In the genomic region with DNA sequence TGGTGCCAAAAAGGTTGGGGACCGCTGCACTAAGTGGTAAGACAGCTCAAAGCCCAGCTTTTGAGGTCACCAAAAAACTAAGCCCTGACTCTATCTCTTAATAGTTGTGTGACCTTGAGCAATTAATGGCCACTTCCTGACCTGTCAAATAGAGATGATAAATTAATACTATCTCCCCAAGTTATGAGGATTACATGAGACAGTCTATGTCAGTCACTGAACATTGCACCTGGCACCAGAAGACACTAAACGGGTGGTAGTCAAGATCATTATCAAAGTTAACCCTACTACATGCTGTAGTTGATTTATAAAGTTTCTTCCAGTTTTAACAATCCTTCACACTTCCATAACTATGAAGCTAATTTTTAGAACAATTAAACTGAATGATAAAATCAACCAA, we compare ENCODE assay signal across 17 cellular contexts. TPM values are rescaled to one million over a fixed set of nuclear protein-coding genes. Genes with fewer than 3 reads are reported as not detected.
"Had no signal": no experiment of that assay in that cellular context is flagged by ENCODE, and none has a peak within 500 bp of the region (broad histone marks: within the 10 kb centered on the region; RNA-seq: fewer than 3 reads in every experiment).

No MANE protein-coding gene starts in this region.

- H3K27me3 ChIP-seq: adrenal gland, foreskin keratinocyte, heart left ventricle, spleen, transverse colon had no signal

- H3K27ac ChIP-seq: adrenal gland, foreskin keratinocyte, heart left ventricle, lower lobe of right lung, spleen, transverse colon had no signal

- DNase-seq: activated CD4-positive, alpha-beta T cell treated with anti-CD3 and anti-CD28 coated beads, Interleukin-2, amount 50 U/mL, for 1 hour; activated naive CD4-positive, alpha-beta T cell treated with anti-CD3 and anti-CD28 coated beads, Interleukin-2, amount 10 ng/mL, durations not matched to agents 7 days and 5 days; activated T-cell treated with anti-CD3 and anti-CD28 coated beads for 4 hours; adrenal gland; heart left ventricle; lower lobe of right lung; naive thymus-derived CD8-positive, alpha-beta T cell; right cardiac atrium; spleen; stimulated activated naive CD4-positive, alpha-beta T cell; substantia nigra; T1000; transverse colon had no signal

- H3K36me3 ChIP-seq: adrenal gland, heart left ventricle, lower lobe of right lung, spleen, transverse colon had no signal

- H3K4me3 ChIP-seq: adrenal gland, heart left ventricle, lower lobe of right lung, spleen, transverse colon had no signal

- H3K4me1 ChIP-seq: lower lobe of right lung, spleen had no signal

- H3K9me3 ChIP-seq: adrenal gland, lower lobe of right lung, spleen, transverse colon had no signal

RNA-seq across cellular contexts. Expression of a gene that starts 36.5 kb away (rescaled TPM):
- total RNA-seq: adrenal gland, dermis blood vessel endothelial cell, kidney epithelial cell, WTC11 had no signal
- polyA plus RNA-seq: foreskin keratinocyte; heart left ventricle; naive thymus-derived CD8-positive, alpha-beta T cell; right cardiac atrium had no signal
